ENCODE assay signal across 31 cellular contexts in genomic region chr3:24199305-24199704, GRCh38.
"Had no signal": no experiment of that assay in that cellular context is flagged by ENCODE, and none has a peak within 500 bp of the region (broad histone marks: within the 10 kb centered on the region; RNA-seq: fewer than 3 reads in every experiment).

No MANE protein-coding gene starts in this region.

- H3K4me3 ChIP-seq: body of pancreas, breast epithelium, Peyer's patch, SJSA1 had no signal

- DNase-seq: activated CD4-positive, alpha-beta T cell treated with anti-CD3 and anti-CD28 coated beads for 1 hour; activated CD4-positive, alpha-beta T cell treated with anti-CD3 and anti-CD28 coated beads for 48 hours; activated CD4-positive, CD25-positive, alpha-beta regulatory T cell; activated CD8-positive, alpha-beta T cell treated with anti-CD3 and anti-CD28 coated beads for 36 hours; activated effector memory CD4-positive, alpha-beta T cell treated with anti-CD3 and anti-CD28 coated beads, Interleukin-2, amount 50 U/mL, for 16 hours; activated naive CD4-positive, alpha-beta T cell; activated naive CD4-positive, alpha-beta T cell treated with anti-CD3 and anti-CD28 coated beads, Interleukin-2, amount 50 U/mL, for 16 hours; activated naive CD8-positive, alpha-beta T cell treated with anti-CD3 and anti-CD28 coated beads for 36 hours; activated T-cell treated with anti-CD3 and anti-CD28 coated beads, Interleukin-2, amount 50 U/mL, for 1 hour; activated T-cell treated with anti-CD3 and anti-CD28 coated beads, Interleukin-2, amount 50 U/mL, for 72 hours; body of pancreas; Karpas-422; KBM-7; NCI-H1436 treated with DMSO at 0.1 percent for 48 hours; NCI-H1694 treated with DMSO at 0.1 percent for 48 hours; NCI-H2029; NCI-H2171 treated with DMSO at 0.1 percent for 48 hours; NCI-H446 treated with DMSO at 0.1 percent for 48 hours; NK-92 treated with Interleukin-12 subunit alpha and Interleukin-12 subunit beta, amount 100 ng/mL, for 24 hours; PC-3; Peyer's patch; RPMI8226; SHP77 treated with DMSO at 0.1 percent for 48 hours; SW 1271; T-helper 1 cell; T-helper 2 cell; T-helper 9 cell had no signal

- H3K36me3 Mint-ChIP-seq: activated naive CD8-positive, alpha-beta T cell treated with anti-CD3 and anti-CD28 coated beads for 36 hours had no signal

- ATAC-seq: activated CD8-positive, alpha-beta T cell treated with anti-CD3 and anti-CD28 coated beads for 36 hours; activated T-cell treated with anti-CD3 and anti-CD28 coated beads, Interleukin-2, amount 50 U/mL, for 72 hours; activated T-helper 17 cell treated with anti-CD3 and anti-CD28 coated beads, Interleukin-2, amount 50 U/mL, for 72 hours; body of pancreas; PC-3 had no signal

- H3K4me3 Mint-ChIP-seq: activated CD8-positive, alpha-beta T cell treated with anti-CD3 and anti-CD28 coated beads for 36 hours; activated naive CD8-positive, alpha-beta T cell treated with anti-CD3 and anti-CD28 coated beads for 36 hours; activated T-cell treated with anti-CD3 and anti-CD28 coated beads, Interleukin-2, amount 50 U/mL, for 72 hours; activated T-helper 17 cell treated with anti-CD3 and anti-CD28 coated beads, Interleukin-2, amount 50 U/mL, for 72 hours had no signal

- H3K9me3 ChIP-seq: body of pancreas, SJSA1 had no signal

- H3K36me3 ChIP-seq: breast epithelium, Peyer's patch, SJSA1 had no signal

- H3K27ac Mint-ChIP-seq: activated CD8-positive, alpha-beta T cell treated with anti-CD3 and anti-CD28 coated beads for 36 hours; activated naive CD8-positive, alpha-beta T cell treated with anti-CD3 and anti-CD28 coated beads for 36 hours; activated T-cell treated with anti-CD3 and anti-CD28 coated beads, Interleukin-2, amount 50 U/mL, for 72 hours; activated T-helper 17 cell treated with anti-CD3 and anti-CD28 coated beads, Interleukin-2, amount 50 U/mL, for 72 hours had no signal

- H3K9me3 Mint-ChIP-seq: activated CD8-positive, alpha-beta T cell treated with anti-CD3 and anti-CD28 coated beads for 36 hours; activated T-helper 17 cell treated with anti-CD3 and anti-CD28 coated beads, Interleukin-2, amount 50 U/mL, for 72 hours had no signal

- H3K27ac ChIP-seq: body of pancreas, Peyer's patch, SJSA1, VCaP had no signal

- H3K27me3 ChIP-seq: body of pancreas, breast epithelium, Peyer's patch, SJSA1 had no signal

- H3K4me1 Mint-ChIP-seq: activated naive CD8-positive, alpha-beta T cell treated with anti-CD3 and anti-CD28 coated beads for 36 hours; activated T-helper 17 cell treated with anti-CD3 and anti-CD28 coated beads, Interleukin-2, amount 50 U/mL, for 72 hours had no signal

- H3K4me1 ChIP-seq: breast epithelium, Peyer's patch, SJSA1 had no signal
